Comparison of ENCODE assay signal across 11 cellular contexts in the genomic region with DNA sequence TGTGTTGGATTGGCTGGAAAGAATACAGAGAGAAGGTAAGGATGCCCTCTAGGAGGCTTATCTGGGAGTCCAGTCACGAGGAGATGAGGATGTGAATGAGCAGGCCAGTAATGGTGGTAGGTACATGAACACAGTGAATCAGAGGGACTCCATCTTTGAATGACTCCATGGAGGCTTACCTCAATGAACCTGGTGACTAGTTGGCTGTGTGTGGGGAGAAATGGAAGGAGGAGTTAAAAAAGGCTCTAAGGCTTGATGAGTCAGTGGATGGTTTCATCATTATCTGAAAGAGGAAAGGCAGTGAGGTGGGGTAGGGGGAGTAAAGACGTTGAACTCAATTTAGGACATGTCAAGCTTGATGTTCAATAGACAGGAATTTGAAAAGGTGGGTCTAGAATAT.
A peak's percentile ranks its signal among the peaks of the same experiment; 100 is the strongest.
DNase-seq lines count a peak whose midpoint lies in the region; ATAC-seq lines count a peak whose summit lies in the region.
"Had no signal": no experiment of that assay in that cellular context is flagged by ENCODE, and none has a peak within 500 bp of the region (broad histone marks: within the 10 kb centered on the region; RNA-seq: fewer than 3 reads in every experiment).

No MANE protein-coding gene starts in this region.

- no peak overlapping the region for H3K27ac Mint-ChIP-seq in activated T-cell treated with anti-CD3 and anti-CD28 coated beads, Interleukin-2, amount 50 U/mL, for 72 hours

- peak; percentile 82 to 86 for ATAC-seq in activated T-cell treated with anti-CD3 and anti-CD28 coated beads, Interleukin-2, amount 50 U/mL, for 72 hours (replicated peaks in 1 of 2)
- peak; percentile 52 for ATAC-seq in esophagus mucosa
- ATAC-seq in stimulated activated naive CD8-positive, alpha-beta T cell treated with anti-CD3 and anti-CD28 coated beads, Interleukin-15, Interleukin-2, amounts not matched to agents 100 U/mL and 50 U/mL, for 24 hours, result peak; percentile 92

- no peak overlapping the region for H3K4me3 Mint-ChIP-seq in activated T-cell treated with anti-CD3 and anti-CD28 coated beads, Interleukin-2, amount 50 U/mL, for 72 hours

- no peak for DNase-seq in activated T-cell treated with anti-CD3 and anti-CD28 coated beads, Interleukin-2, amount 50 U/mL, for 72 hours
- no peak for DNase-seq in activated T-cell treated with anti-CD3 and anti-CD28 coated beads, Interleukin-2, amount 50 U/mL, for 48 hours
- DNase-seq in NOMO-1 treated with dmso at 0.1 percent for 144 hours (lab: John Stamatoyannopoulos, UW; ENCODE audit: unreplicated experiment), result peak; percentile 37
- no peak for DNase-seq in stimulated activated naive CD8-positive, alpha-beta T cell treated with anti-CD3 and anti-CD28 coated beads, Interleukin-15, Interleukin-2, amounts not matched to agents 100 U/mL and 50 U/mL, for 24 hours
- DNase-seq in stimulated activated naive CD4-positive, alpha-beta T cell (lab: John Stamatoyannopoulos, UW), result no peak
- no peak for DNase-seq in NCI-H2171 (lab: John Stamatoyannopoulos, UW)
- DNase-seq in iPS-NIHi11 (ENCODE audit: low spot score), result no peak
- DNase-seq: DND-41; effector memory CD4-positive, alpha-beta T cell; NCI-H2029 had no signal

- H3K27me3 Mint-ChIP-seq in activated T-cell treated with anti-CD3 and anti-CD28 coated beads, Interleukin-2, amount 50 U/mL, for 72 hours (ENCODE audit: low read depth), result no peaks in the 10 kb centered on the region

- H3K4me1 Mint-ChIP-seq in activated T-cell treated with anti-CD3 and anti-CD28 coated beads, Interleukin-2, amount 50 U/mL, for 72 hours (ENCODE audit: low read depth), result no peaks in the 10 kb centered on the region

- H3K9me3 Mint-ChIP-seq in activated T-cell treated with anti-CD3 and anti-CD28 coated beads, Interleukin-2, amount 50 U/mL, for 72 hours, result no peaks in the 10 kb centered on the region

- H3K36me3 Mint-ChIP-seq in activated T-cell treated with anti-CD3 and anti-CD28 coated beads, Interleukin-2, amount 50 U/mL, for 72 hours (ENCODE audit: insufficient read depth in 2 of 2), result no peaks in the 10 kb centered on the region
